ENCODE assay signal across 8 cellular contexts in the genomic region with DNA sequence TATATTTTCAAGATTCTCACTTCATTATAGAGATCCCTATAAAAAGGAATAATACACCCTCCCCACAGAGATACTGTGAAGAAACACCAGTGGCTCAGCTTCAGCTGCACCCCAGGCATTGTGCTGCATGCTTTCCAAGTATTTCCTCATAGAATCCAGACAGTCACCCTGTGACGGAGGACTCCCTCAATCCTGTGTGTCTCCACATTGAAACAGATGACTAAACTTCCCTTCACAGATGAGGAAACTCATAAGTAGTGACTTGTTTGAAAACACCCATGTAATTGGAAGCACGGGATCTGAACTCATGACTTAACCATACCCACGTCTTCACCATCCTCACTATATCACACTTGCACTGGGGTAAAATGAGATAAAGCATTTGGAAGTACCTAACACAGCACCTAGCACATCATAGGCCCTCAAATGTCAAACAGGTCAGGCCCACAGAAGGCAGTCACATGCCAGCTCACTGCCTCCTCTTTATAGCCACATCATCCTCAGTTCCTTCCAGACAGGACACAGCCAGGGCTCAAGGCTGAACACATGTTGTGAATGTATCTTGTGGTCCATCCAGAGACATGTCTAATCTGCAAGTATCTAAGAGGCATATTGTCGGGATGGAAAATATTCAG. TPM values are rescaled to one million over a fixed set of nuclear protein-coding genes. Genes with fewer than 3 reads are reported as not detected.
DNase-seq lines count a peak whose midpoint lies in the region; ATAC-seq and TF ChIP-seq lines count a peak whose summit lies in the region.

No MANE protein-coding gene starts in this region.

- no peaks in the 10 kb centered on the region for H3K27me3 ChIP-seq in RWPE2 (ENCODE audit: insufficient read depth, poor library complexity, severe bottlenecking)
- H3K27me3 ChIP-seq in CD4-positive, alpha-beta memory T cell (ENCODE audit: insufficient read depth, low read length) = no peaks in the 10 kb centered on the region

- intact Hi-C loops in CD4-positive, alpha-beta memory T cell (cut with micrococcal nuclease) = loop anchor here (1.0 to 10.0 kb wide), 5 partner anchors 66 to 479 kb away; partner anchors contain the start of genes DCAF6 and MPC2

- no peak for TF ChIP-seq CTCF in RWPE2 (IDR thresholded peaks at IDR 0.05; ENCODE audit: poor library complexity, severe bottlenecking)

- peaks cover 13% of the 10 kb centered on the region for H3K4me1 ChIP-seq in RWPE2 (ENCODE audit: insufficient read depth, poor library complexity, severe bottlenecking)
- peaks cover 4% of the 10 kb centered on the region for H3K4me1 ChIP-seq in CD4-positive, alpha-beta memory T cell (ENCODE audit: insufficient read depth, low read length)

- no peaks in the 10 kb centered on the region for H3K9me3 Mint-ChIP-seq in CD4-positive, alpha-beta memory T cell

- peaks cover 7 to 13% of the 10 kb centered on the region in 2 donors for H3K36me3 Mint-ChIP-seq in CD4-positive, alpha-beta memory T cell

- no peak overlapping the region for H3K4me3 Mint-ChIP-seq in CD4-positive, alpha-beta memory T cell

- H3K36me3 ChIP-seq in RWPE2 (ENCODE audit: low read depth) = peaks cover 2% of the 10 kb centered on the region; the same call in 1 of the 2 replicates
- H3K36me3 ChIP-seq in CD4-positive, alpha-beta memory T cell (ENCODE audit: insufficient read depth, low read length) = no peaks in the 10 kb centered on the region

- peaks cover 0 to 6% (median 3%) of the 10 kb centered on the region in 4 donors for H3K4me1 Mint-ChIP-seq in CD4-positive, alpha-beta memory T cell

- POLR2A ChIA-PET in CD4-positive, alpha-beta memory T cell (lab: Charles Lee; ENCODE audit: partially characterized antibody) = interaction anchor here (1.6 kb wide), 1 partner anchor 145 kb away, joined by 6 read pairs; the partner anchor contains the start of genes DCAF6 and MPC2

- H3K27ac ChIP-seq in RWPE2 (ENCODE audit: poor library complexity, severe bottlenecking) = peak overlapping the region; percentile 51
- H3K27ac ChIP-seq in CD4-positive, alpha-beta memory T cell (ENCODE audit: low read depth, low read length) = no peak overlapping the region

- H3K4me3 ChIP-seq in RWPE2 (ENCODE audit: severe bottlenecking) = no peak overlapping the region
- no peak overlapping the region for H3K4me3 ChIP-seq in CD4-positive, alpha-beta memory T cell (ENCODE audit: low read length in 2 of 2)

- CTCF ChIA-PET in CD4-positive, alpha-beta memory T cell (lab: Charles Lee; ENCODE audit: partially characterized antibody) = interaction anchor here (0.6 to 5.1 kb wide), 35 partner anchors 10 to 1592 kb away, joined by 3 to 62 read pairs (median 4); partner anchors contain the start of gene DCAF6

- DNase-seq in CD1c-positive myeloid dendritic cell (ENCODE audit: extremely low spot score) (peak; percentile 90), RWPE2 (ENCODE audit: low spot score) (no peak), fibroblast of the conjunctiva (ENCODE audit: low read depth) (peak; percentile 20), pulmonary artery endothelial cell (ENCODE audit: low read depth, low spot score) (peak; percentile 22), activated T-cell treated with anti-CD3 and anti-CD28 coated beads for 4 hours (no peak), Kasumi-1 (lab: John Stamatoyannopoulos, UW) (no peak)
- DNase-seq in CD4-positive, alpha-beta memory T cell = no peak
- DNase-seq in activated effector memory CD4-positive, alpha-beta T cell treated with Interleukin-2 at 50 U/mL for 16 hours = no peak

- no peaks in the 10 kb centered on the region for H3K9me3 ChIP-seq in RWPE2 (ENCODE audit: severe bottlenecking)
- H3K9me3 ChIP-seq in CD4-positive, alpha-beta memory T cell (ENCODE audit: control insufficient read depth in 1 of 2, low read length in 2 of 2) = no peaks in the 10 kb centered on the region

- ATAC-seq in RWPE2 (ENCODE audit: low read depth) = peak; percentile 41

- no peaks in the 10 kb centered on the region for H3K27me3 Mint-ChIP-seq in CD4-positive, alpha-beta memory T cell

- peak overlapping the region in 2 of 7 donors; percentile 30 to 38 for H3K27ac Mint-ChIP-seq in CD4-positive, alpha-beta memory T cell

RNA-seq across cellular contexts. Expression of gene GPR161, which starts 55.2 kb away (rescaled TPM):
- 26.0 and 40.3 TPM in 2 replicates for total RNA-seq in pulmonary artery endothelial cell
- total RNA-seq in CD4-positive, alpha-beta memory T cell = under 1 TPM in 1 of 2 experiments, not detected in 1; 0.12 TPM
- polyA plus RNA-seq in CD4-positive, alpha-beta memory T cell = under 1 TPM; 0.09 to 0.10 TPM

Comparison
In these comparisons a context has a peak if more than half of its experiments do, and no peak if none do; other contexts are left out.
1. DNase-seq: peak in CD1c-positive myeloid dendritic cell (single experiment), fibroblast of the conjunctiva (single experiment) and pulmonary artery endothelial cell (single experiment); none in RWPE2 (single experiment), CD4-positive, alpha-beta memory T cell (0 of 5), activated T-cell treated with anti-CD3 and anti-CD28 coated beads for 4 hours (single experiment), activated effector memory CD4-positive, alpha-beta T cell treated with Interleukin-2 at 50 U/mL for 16 hours (single experiment) and Kasumi-1 (0 of 2).
2. RNA of gene GPR161, which starts 55.2 kb away (total RNA-seq): 26.0 to 40.3 TPM in pulmonary artery endothelial cell; 0.12 TPM in CD4-positive, alpha-beta memory T cell; every median in the first group is over 10 times any median in the second.